1 cellular context compared by ENCODE assay signal in genomic region chr6:30647802-30648460, GRCh38.
TF ChIP-seq lines count a peak whose summit lies in the region.

No MANE protein-coding gene starts in this region.

TF ChIP-seq in HepG2, 621 proteins besides CTCF, POLR2A, EP300 and RAD21 (continued from another document):
- 0 out of 2 replicates have a peak, but pooled peaks have one; percentile 25 for TF ChIP-seq ZNF33B (CRISPR knock-in tag; IDR thresholded peaks at IDR 0.05)
